In the genomic region with DNA sequence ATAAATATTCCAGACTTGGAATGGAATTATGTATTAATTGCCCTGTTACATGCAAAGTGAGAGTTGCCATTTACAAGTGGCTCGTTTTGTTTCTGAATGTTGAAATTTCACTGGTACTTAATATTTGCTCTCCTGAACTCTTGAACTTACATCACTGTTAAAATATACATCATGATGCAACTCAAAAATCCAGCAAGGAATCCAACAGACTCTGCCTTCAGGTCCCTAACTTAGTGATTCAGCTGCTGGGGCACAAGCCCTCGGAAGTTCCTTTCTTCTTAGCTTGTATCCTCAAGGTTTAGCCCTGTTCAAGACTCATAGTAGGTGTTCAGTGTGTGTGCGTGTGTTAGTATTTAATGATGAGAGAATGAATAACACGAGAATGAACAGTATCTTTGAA, we compare ENCODE assay signal across 16 cellular contexts.
"Had no signal": no experiment of that assay in that cellular context is flagged by ENCODE, and none has a peak within 500 bp of the region (broad histone marks: within the 10 kb centered on the region; RNA-seq: fewer than 3 reads in every experiment).

No MANE protein-coding gene starts in this region.

- H3K27ac ChIP-seq: ascending aorta, sigmoid colon, testis had no signal

- H3K4me1 ChIP-seq: ascending aorta, testis had no signal

- DNase-seq: activated CD4-positive, alpha-beta T cell treated with anti-CD3 and anti-CD28 coated beads for 1 hour; activated CD4-positive, alpha-beta T cell treated with anti-CD3 and anti-CD28 coated beads, Interleukin-2, amount 50 U/mL, for 48 hours; activated effector memory CD4-positive, alpha-beta T cell treated with anti-CD3 and anti-CD28 coated beads, Interleukin-2, amount 50 U/mL, for 16 hours; activated T-cell treated with anti-CD3 and anti-CD28 coated beads, Interleukin-2, amount 50 U/mL, for 4 hours; central memory CD4-positive, alpha-beta T cell; effector memory CD8-positive, alpha-beta T cell; mammary epithelial cell; mucosa of descending colon; natural killer cell; sigmoid colon; stimulated activated CD4-positive, alpha-beta T cell treated with anti-CD3 and anti-CD28 coated beads, Interleukin-2, amount 100 ng/mL, for 48 hours; stimulated activated CD8-positive, alpha-beta memory T cell treated with anti-CD3 and anti-CD28 coated beads, Interleukin-4, amount 100 ng/mL, for 48 hours; stimulated activated naive CD8-positive, alpha-beta T cell treated with anti-CD3 and anti-CD28 coated beads, Interleukin-15, Interleukin-2, amounts not matched to agents 100 U/mL and 50 U/mL, for 24 hours; T-helper 9 cell; testis had no signal

- H3K9me3 ChIP-seq: ascending aorta, mucosa of descending colon, sigmoid colon, testis had no signal

- H3K27me3 ChIP-seq: ascending aorta, sigmoid colon, testis had no signal

- H3K4me3 ChIP-seq: ascending aorta, mucosa of descending colon, sigmoid colon, testis had no signal

- H3K36me3 ChIP-seq: ascending aorta, sigmoid colon had no signal

- ATAC-seq: activated T-cell treated with anti-CD3 and anti-CD28 coated beads, Interleukin-2, amount 50 U/mL, for 4 hours; effector memory CD8-positive, alpha-beta T cell; mucosa of descending colon; natural killer cell; stimulated activated naive CD8-positive, alpha-beta T cell treated with anti-CD3 and anti-CD28 coated beads, Interleukin-15, Interleukin-2, amounts not matched to agents 100 U/mL and 50 U/mL, for 24 hours had no signal
